ENCODE assay signal across 14 cellular contexts in the genomic region with DNA sequence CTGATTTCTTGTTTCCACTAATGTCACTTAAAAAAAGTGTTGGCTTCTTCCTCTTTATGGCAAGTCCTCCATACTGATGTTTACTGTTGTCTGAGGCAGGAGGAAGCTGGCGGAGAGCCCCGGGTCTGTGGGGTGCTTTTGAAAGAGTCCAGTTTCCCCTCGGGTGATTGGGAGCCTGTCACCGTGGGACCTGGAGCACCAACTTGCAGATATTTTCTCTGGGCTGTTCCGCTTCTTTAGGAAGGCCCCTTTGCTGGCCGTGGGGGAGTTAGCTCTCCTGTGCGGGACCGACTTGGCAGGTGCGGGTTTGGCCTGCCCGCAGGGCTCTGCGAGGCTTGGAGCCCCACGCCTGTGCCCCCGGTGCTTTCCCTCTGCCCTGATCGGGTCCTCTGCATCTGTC. TPM values are rescaled to one million over a fixed set of nuclear protein-coding genes. Genes with fewer than 3 reads are reported as not detected.
DNase-seq lines count a peak whose midpoint lies in the region; ATAC-seq and TF ChIP-seq lines count a peak whose summit lies in the region.
"Had no signal": no experiment of that assay in that cellular context is flagged by ENCODE, and none has a peak within 500 bp of the region (broad histone marks: within the 10 kb centered on the region; RNA-seq: fewer than 3 reads in every experiment).

No MANE protein-coding gene starts in this region.

- no peaks in the 10 kb centered on the region for H3K9me3 ChIP-seq in mucosa of stomach (ENCODE audit: control insufficient read depth, low read length)
- H3K9me3 ChIP-seq in upper lobe of right lung: no peaks in the 10 kb centered on the region
- H3K9me3 ChIP-seq in BE2C: no peaks in the 10 kb centered on the region
- H3K9me3 ChIP-seq: HAP-1 had no signal

- no peak overlapping the region for H3K4me3 ChIP-seq in mucosa of stomach (ENCODE audit: low read length)
- no peak overlapping the region for H3K4me3 ChIP-seq in upper lobe of right lung
- no peak overlapping the region for H3K4me3 ChIP-seq in BE2C (ENCODE audit: low read depth, low read length)
- H3K4me3 ChIP-seq: HAP-1 had no signal

- no peaks in the 10 kb centered on the region for H3K27me3 Mint-ChIP-seq in activated naive CD4-positive, alpha-beta T cell treated with anti-CD3 and anti-CD28 coated beads, Interleukin-2, amount 50 U/mL, for 24 hours

- H3K27me3 ChIP-seq in mucosa of stomach (ENCODE audit: control insufficient read depth, insufficient read depth, low read length) (no peaks in the 10 kb centered on the region), upper lobe of right lung (no peaks in the 10 kb centered on the region), BE2C (no peaks in the 10 kb centered on the region)

- peaks cover 21% of the 10 kb centered on the region for H3K36me3 Mint-ChIP-seq in activated naive CD4-positive, alpha-beta T cell treated with anti-CD3 and anti-CD28 coated beads, Interleukin-2, amount 50 U/mL, for 24 hours

- TF ChIP-seq CTCF in upper lobe of right lung (IDR thresholded peaks at IDR 0.05) (no peak), BE2C (IDR thresholded peaks at IDR 0.05; ENCODE audit: low read depth, low read length) (no peak)

- peak overlapping the region; percentile 77 for H3K4me3 Mint-ChIP-seq in activated naive CD4-positive, alpha-beta T cell treated with anti-CD3 and anti-CD28 coated beads, Interleukin-2, amount 50 U/mL, for 24 hours

- H3K27ac Mint-ChIP-seq in activated naive CD4-positive, alpha-beta T cell treated with anti-CD3 and anti-CD28 coated beads, Interleukin-2, amount 50 U/mL, for 24 hours: peak overlapping the region; percentile 96

- peaks cover 71% of the 10 kb centered on the region for H3K4me1 Mint-ChIP-seq in activated naive CD4-positive, alpha-beta T cell treated with anti-CD3 and anti-CD28 coated beads, Interleukin-2, amount 50 U/mL, for 24 hours

- H3K36me3 ChIP-seq in mucosa of stomach (ENCODE audit: control insufficient read depth, insufficient read depth, low read length) (no peaks in the 10 kb centered on the region), upper lobe of right lung (peaks cover 6% of the 10 kb centered on the region), BE2C (peaks cover 4% of the 10 kb centered on the region)

- peak overlapping the region; percentile 72 for H3K27ac ChIP-seq in caudate nucleus (ENCODE audit: low read depth, low read length)
- H3K27ac ChIP-seq in upper lobe of right lung: peak overlapping the region; percentile 98

- H3K9me3 Mint-ChIP-seq in activated naive CD4-positive, alpha-beta T cell treated with anti-CD3 and anti-CD28 coated beads, Interleukin-2, amount 50 U/mL, for 24 hours: no peaks in the 10 kb centered on the region

- H3K4me1 ChIP-seq in mucosa of stomach (ENCODE audit: control insufficient read depth, insufficient read depth, low read length) (peaks cover 18% of the 10 kb centered on the region), upper lobe of right lung (peaks cover 44% of the 10 kb centered on the region), BE2C (peaks cover 8% of the 10 kb centered on the region; the same call in 1 of the 2 replicates)

- ATAC-seq in upper lobe of right lung: no peak

- DNase-seq in activated naive CD4-positive, alpha-beta T cell (lab: John Stamatoyannopoulos, UW): no peak
- DNase-seq in caudate nucleus (lab: John Stamatoyannopoulos, UW): peak in 1 of 61 donors; percentile 3
- no peak for DNase-seq in upper lobe of right lung
- DNase-seq in NCI-H187 (lab: John Stamatoyannopoulos, UW): no peak
- no peak for DNase-seq in BE2C
- DNase-seq in NCI-H1417 treated with DMSO at 0.1 percent for 48 hours (lab: John Stamatoyannopoulos, UW): no peak
- DNase-seq: midbrain; stimulated activated CD4-positive, alpha-beta T cell treated with anti-CD3 and anti-CD28 coated beads, Interleukin-4, amount 100 ng/mL, for 1 hour had no signal

- peak overlapping the region; percentile 45 for H3K9ac ChIP-seq in mucosa of stomach (ENCODE audit: low read length)

- intact Hi-C loops in upper lobe of right lung (cut with DNase I): no loop called here

RNA-seq across cellular contexts. Expression of gene BANP, which starts 3.1 kb away (rescaled TPM):
- 20.6 TPM for total RNA-seq in upper lobe of right lung
- polyA plus RNA-seq in BE2C (2012; ENCODE audit: insufficient read depth, insufficient read length, low read depth): 69.2 TPM

RNA-seq across cellular contexts. Expression of gene CA5A, which starts 18.0 kb away (rescaled TPM):
- not detected for total RNA-seq in upper lobe of right lung
- polyA plus RNA-seq in BE2C (2012; ENCODE audit: insufficient read depth, insufficient read length, low read depth): 0.23 TPM
- total RNA-seq: fibroblast of lung; T-helper 2 cell treated with Interferon-gamma antibody and Interleukin-4, amounts not matched to agents 100 ng/mL and 5 ng/mL, for 36 hours had no signal
- polyA plus RNA-seq: BJ, fibroblast of lung had no signal
